ENCODE assay signal across 25 cellular contexts in the genomic region with DNA sequence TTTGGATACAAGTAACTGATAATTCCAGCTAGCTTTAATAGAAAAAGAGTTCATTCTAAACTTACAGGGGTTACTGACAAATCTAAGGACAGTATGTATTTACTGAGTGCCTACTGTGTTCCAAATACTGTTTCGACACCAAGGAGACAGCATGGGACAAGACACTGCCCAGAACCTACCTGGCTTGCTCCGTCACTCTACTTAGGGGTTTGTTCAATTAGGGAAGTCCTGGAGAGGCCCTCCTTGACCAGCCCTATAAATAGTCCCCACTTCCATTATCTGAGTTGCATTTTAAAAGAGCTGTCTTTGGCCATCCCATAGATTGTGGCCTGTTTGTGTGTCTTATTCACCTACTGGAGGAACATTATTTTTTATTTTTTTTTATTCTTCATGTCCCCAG.
DNase-seq lines count a peak whose midpoint lies in the region; ATAC-seq, FAIRE-seq and TF ChIP-seq lines count a peak whose summit lies in the region.
"Had no signal": no experiment of that assay in that cellular context is flagged by ENCODE, and none has a peak within 500 bp of the region (broad histone marks: within the 10 kb centered on the region; RNA-seq: fewer than 3 reads in every experiment).

No MANE protein-coding gene starts in this region.

- intact Hi-C loops in dorsolateral prefrontal cortex (cut with DNase I) = loop anchor here in 1 of 2 donors (10.0 kb wide), 1 partner anchor 50 kb away; no protein-coding TSS in a partner anchor
- intact Hi-C loops in naive thymus-derived CD4-positive, alpha-beta T cell (cut with micrococcal nuclease) = loop anchor here in 1 of 2 donors (1.0 kb wide), 1 partner anchor 10 kb away; no protein-coding TSS in a partner anchor

- TF ChIP-seq CTCF in GM23338 (conservative IDR thresholded peaks at IDR 0.05; ENCODE audit: low read depth in 2 of 2) (no peak), dorsolateral prefrontal cortex (IDR thresholded peaks at IDR 0.05 in 54 of 56, conservative IDR thresholded peaks at IDR 0.05 in 2 of 56; ENCODE audit: low read depth in 1 of 56, partially characterized antibody in 56 of 56) (no peak)

- H3K9me3 ChIP-seq in CD4-positive, CD25-positive, alpha-beta regulatory T cell (ENCODE audit: control insufficient read depth in 2 of 2, low read length in 2 of 2) = no peaks in the 10 kb centered on the region
- no peaks in the 10 kb centered on the region for H3K9me3 ChIP-seq in naive thymus-derived CD4-positive, alpha-beta T cell (ENCODE audit: control insufficient read depth in 2 of 3, low read length in 3 of 3)
- H3K9me3 ChIP-seq in MG63 = no peaks in the 10 kb centered on the region
- H3K9me3 ChIP-seq: suprapubic skin had no signal

- DNase-seq in CD4-positive, CD25-positive, alpha-beta regulatory T cell = no peak
- DNase-seq in GM23338 (ENCODE audit: low spot score) (no peak), dorsolateral prefrontal cortex (no peak), MG63 (no peak), GM12892 (ENCODE audit: insufficient read length) (no peak), NCI-H187 (lab: John Stamatoyannopoulos, UW) (no peak)
- no peak for DNase-seq in naive thymus-derived CD4-positive, alpha-beta T cell
- DNase-seq in activated CD8-positive, alpha-beta memory T cell treated with anti-CD3 and anti-CD28 coated beads, Interleukin-2, amount 50 U/mL, for 4 hours = no peak
- DNase-seq: activated CD4-positive, alpha-beta memory T cell treated with anti-CD3 and anti-CD28 coated beads, Interleukin-2, amount 10 ng/mL, durations not matched to agents 7 days and 5 days; activated CD4-positive, alpha-beta T cell treated with anti-CD3 and anti-CD28 coated beads for 1 hour; activated gamma-delta T cell; effector CD4-positive, alpha-beta T cell; H9; NCI-H1092 treated with DMSO at 0.1 percent for 48 hours; NCI-H187 treated with DMSO at 0.1 percent for 48 hours; stimulated activated CD4-positive, alpha-beta T cell treated with anti-CD3 and anti-CD28 coated beads, Interleukin-4, amount 100 ng/mL, for 1 hour had no signal

- no peak for ATAC-seq in CD4-positive, CD25-positive, alpha-beta regulatory T cell (ENCODE audit: low read depth in 2 of 2)
- no peak for ATAC-seq in GM23338
- no peak for ATAC-seq in naive thymus-derived CD4-positive, alpha-beta T cell
- ATAC-seq: left lobe of liver; natural killer cell treated with Interleukin-12 subunit alpha and Interleukin-12 subunit beta and Interleukin-15 and Interleukin-18, amount 100 ng/mL, for 72 hours had no signal

- 0 out of 2 replicates have a peak, but pooled peaks cover 4% of the 10 kb centered on the region for H3K79me2 ChIP-seq in GM23338 (replicated peaks; ENCODE audit: insufficient read depth)

- no peaks in the 10 kb centered on the region for H3K9me3 Mint-ChIP-seq in CD4-positive, CD25-positive, alpha-beta regulatory T cell
- H3K9me3 Mint-ChIP-seq in GM23338 = no peaks in the 10 kb centered on the region
- H3K9me3 Mint-ChIP-seq in naive thymus-derived CD4-positive, alpha-beta T cell = no peaks in the 10 kb centered on the region
- H3K9me3 Mint-ChIP-seq: activated CD4-positive, alpha-beta memory T cell treated with anti-CD3 and anti-CD28 coated beads, Interleukin-2, amount 10 ng/mL, durations not matched to agents 7 days and 5 days; H9; natural killer cell treated with Interleukin-12 subunit alpha and Interleukin-12 subunit beta and Interleukin-15 and Interleukin-18, amount 100 ng/mL, for 72 hours; T-helper 1 cell treated with Interleukin-12 subunit alpha and Interleukin-12 subunit beta and Interleukin-4 antibody, amounts not matched to agents 30 μg/mL and 1 μg/mL, for 36 hours had no signal

- H3K4me3 ChIP-seq in CD4-positive, CD25-positive, alpha-beta regulatory T cell (ENCODE audit: low read depth, low read length) = no peak overlapping the region
- H3K4me3 ChIP-seq in GM23338 (no peak overlapping the region), dorsolateral prefrontal cortex (no peak overlapping the region), MG63 (no peak overlapping the region)
- H3K4me3 ChIP-seq in naive thymus-derived CD4-positive, alpha-beta T cell (ENCODE audit: low read length) = no peak overlapping the region
- H3K4me3 ChIP-seq: BLaER1 treated with 17β-estradiol and CSF1 and Interleukin-3, amounts not matched to agents 10 nM and 100 nM; SK-N-MC; suprapubic skin had no signal

- no peak overlapping the region for H3K4me2 ChIP-seq in GM23338

- CTCF ChIA-PET in naive thymus-derived CD4-positive, alpha-beta T cell (lab: Charles Lee) = interaction anchor here (0.7 to 1.6 kb wide), 2 partner anchors 9 to 130 kb away, joined by 3 to 11 read pairs; partner anchors contain the start of gene DIP2B

- peak overlapping the region in 2 of 3 donors; percentile 20 to 50 for H3K27ac Mint-ChIP-seq in CD4-positive, CD25-positive, alpha-beta regulatory T cell
- peak overlapping the region; percentile 62; the same call in 1 of the 2 replicates for H3K27ac Mint-ChIP-seq in GM23338
- H3K27ac Mint-ChIP-seq in naive thymus-derived CD4-positive, alpha-beta T cell = peak overlapping the region in 6 of 9 donors; percentile 28 to 83 (median 60)
- H3K27ac Mint-ChIP-seq: activated CD4-positive, alpha-beta memory T cell treated with anti-CD3 and anti-CD28 coated beads, Interleukin-2, amount 10 ng/mL, durations not matched to agents 7 days and 5 days; natural killer cell treated with Interleukin-12 subunit alpha and Interleukin-12 subunit beta and Interleukin-15 and Interleukin-18, amount 100 ng/mL, for 72 hours; T-helper 1 cell treated with Interleukin-12 subunit alpha and Interleukin-12 subunit beta and Interleukin-4 antibody, amounts not matched to agents 30 μg/mL and 1 μg/mL, for 36 hours had no signal

- peaks cover 15% of the 10 kb centered on the region for H3K36me3 Mint-ChIP-seq in CD4-positive, CD25-positive, alpha-beta regulatory T cell
- H3K36me3 Mint-ChIP-seq in GM23338 (ENCODE audit: low read depth) = peaks cover 11% of the 10 kb centered on the region
- H3K36me3 Mint-ChIP-seq in naive thymus-derived CD4-positive, alpha-beta T cell = peaks cover 3 to 24% (median 14%) of the 10 kb centered on the region in 5 donors

- no peak for FAIRE-seq in GM12892 (lab: Jason Lieb, UNC)
- FAIRE-seq: GM12891, RCC 7860, TTC549 had no signal

- no peaks in the 10 kb centered on the region for H3K9me2 ChIP-seq in GM23338 (ENCODE audit: insufficient read depth)

- no peak overlapping the region for H3K4me3 Mint-ChIP-seq in CD4-positive, CD25-positive, alpha-beta regulatory T cell
- H3K4me3 Mint-ChIP-seq in GM23338 = no peak overlapping the region
- H3K4me3 Mint-ChIP-seq in naive thymus-derived CD4-positive, alpha-beta T cell = no peak overlapping the region
- H3K4me3 Mint-ChIP-seq: activated CD4-positive, alpha-beta memory T cell treated with anti-CD3 and anti-CD28 coated beads, Interleukin-2, amount 10 ng/mL, durations not matched to agents 7 days and 5 days; H9; natural killer cell treated with Interleukin-12 subunit alpha and Interleukin-12 subunit beta and Interleukin-15 and Interleukin-18, amount 100 ng/mL, for 72 hours; T-helper 1 cell treated with Interleukin-12 subunit alpha and Interleukin-12 subunit beta and Interleukin-4 antibody, amounts not matched to agents 30 μg/mL and 1 μg/mL, for 36 hours had no signal

- TF ChIP-seq POLR2A in GM12892 (IDR thresholded peaks at IDR 0.05; ENCODE audit: low read depth, low read length) = no peak

- no peaks in the 10 kb centered on the region for H3F3A ChIP-seq in GM23338 (replicated peaks; ENCODE audit: low read depth)

- peaks cover 10% of the 10 kb centered on the region for H3K4me1 ChIP-seq in CD4-positive, CD25-positive, alpha-beta regulatory T cell (ENCODE audit: control insufficient read depth, insufficient read depth, low read length, poor library complexity, severe bottlenecking)
- H3K4me1 ChIP-seq in GM23338 (ENCODE audit: insufficient read depth) = peaks cover 4% of the 10 kb centered on the region; the same call in 1 of the 2 replicates
- peaks cover 0 to 12% of the 10 kb centered on the region in 2 donors for H3K4me1 ChIP-seq in naive thymus-derived CD4-positive, alpha-beta T cell (ENCODE audit: control insufficient read depth in 2 of 2, insufficient read depth in 2 of 2, low read length in 2 of 2)

- H3K27me3 ChIP-seq in CD4-positive, CD25-positive, alpha-beta regulatory T cell (ENCODE audit: control insufficient read depth, insufficient read depth, low read length) = no peaks in the 10 kb centered on the region
- H3K27me3 ChIP-seq in GM23338 (ENCODE audit: insufficient read depth) (no peaks in the 10 kb centered on the region), dorsolateral prefrontal cortex (no peaks in the 10 kb centered on the region), MG63 (no peaks in the 10 kb centered on the region)
- H3K27me3 ChIP-seq in naive thymus-derived CD4-positive, alpha-beta T cell (ENCODE audit: control insufficient read depth in 2 of 2, insufficient read depth in 2 of 2, low read length in 2 of 2) = no peaks in the 10 kb centered on the region
- H3K27me3 ChIP-seq: BLaER1 treated with 17β-estradiol and CSF1 and Interleukin-3, amounts not matched to agents 10 nM and 100 nM; suprapubic skin had no signal

- H2AFZ ChIP-seq in GM23338 = no peak overlapping the region

- no peaks in the 10 kb centered on the region for H3K27me3 Mint-ChIP-seq in CD4-positive, CD25-positive, alpha-beta regulatory T cell
- peaks cover 3% of the 10 kb centered on the region for H3K27me3 Mint-ChIP-seq in GM23338 (ENCODE audit: insufficient read depth, low read depth, poor library complexity)
- no peaks in the 10 kb centered on the region for H3K27me3 Mint-ChIP-seq in naive thymus-derived CD4-positive, alpha-beta T cell
- H3K27me3 Mint-ChIP-seq: activated CD4-positive, alpha-beta memory T cell treated with anti-CD3 and anti-CD28 coated beads, Interleukin-2, amount 10 ng/mL, durations not matched to agents 7 days and 5 days; natural killer cell treated with Interleukin-12 subunit alpha and Interleukin-12 subunit beta and Interleukin-15 and Interleukin-18, amount 100 ng/mL, for 72 hours had no signal

- no peak overlapping the region for H3K27ac ChIP-seq in CD4-positive, CD25-positive, alpha-beta regulatory T cell (ENCODE audit: insufficient read depth, low read length, poor library complexity, severe bottlenecking)
- H3K27ac ChIP-seq in GM23338 (ENCODE audit: low read depth) = no peak overlapping the region
- H3K27ac ChIP-seq in dorsolateral prefrontal cortex = peak overlapping the region in 44 of 59 donors; percentile 1 to 90 (median 64)
- H3K27ac ChIP-seq in naive thymus-derived CD4-positive, alpha-beta T cell (ENCODE audit: low read depth, low read length) = no peak overlapping the region
- H3K27ac ChIP-seq: SK-N-MC, suprapubic skin had no signal

- POLR2A ChIA-PET in naive thymus-derived CD4-positive, alpha-beta T cell (lab: Charles Lee) = interaction anchor here (1.6 kb wide), 1 partner anchor 125 kb away, joined by 3 read pairs; no protein-coding TSS in a partner anchor

- no peaks in the 10 kb centered on the region for H4K20me1 ChIP-seq in GM23338 (replicated peaks; ENCODE audit: insufficient read depth)

- H3K4me1 Mint-ChIP-seq in CD4-positive, CD25-positive, alpha-beta regulatory T cell = peaks cover 27 to 51% (median 36%) of the 10 kb centered on the region in 4 donors
- H3K4me1 Mint-ChIP-seq in GM23338 = peaks cover 11% of the 10 kb centered on the region
- H3K4me1 Mint-ChIP-seq in naive thymus-derived CD4-positive, alpha-beta T cell = peaks cover 28 to 56% (median 41%) of the 10 kb centered on the region in 7 donors
- H3K4me1 Mint-ChIP-seq: H9 had no signal

- H3K36me3 ChIP-seq in CD4-positive, CD25-positive, alpha-beta regulatory T cell (ENCODE audit: control insufficient read depth, insufficient read depth, low read length) = peaks cover 6% of the 10 kb centered on the region
- H3K36me3 ChIP-seq in GM23338 (ENCODE audit: insufficient read depth) (peaks cover 5% of the 10 kb centered on the region; the same call in 1 of the 2 replicates), MG63 (no peaks in the 10 kb centered on the region)
- peaks cover 0 to 7% (median 0%) of the 10 kb centered on the region in 3 experiments for H3K36me3 ChIP-seq in naive thymus-derived CD4-positive, alpha-beta T cell (ENCODE audit: control insufficient read depth in 2 of 3, insufficient read depth in 3 of 3, low read length in 3 of 3)

Comparison
In these comparisons a context has a peak if more than half of its experiments do, and no peak if none do; other contexts are left out.
1. H3K27ac ChIP-seq: peak in dorsolateral prefrontal cortex (44 of 59); none in CD4-positive, CD25-positive, alpha-beta regulatory T cell (single experiment), GM23338 (single experiment) and naive thymus-derived CD4-positive, alpha-beta T cell (single experiment).
2. Peak in every context shown above with its lines, with median percentiles within 50 percentile points of each other: H3K27ac Mint-ChIP-seq.